In the genomic region with DNA sequence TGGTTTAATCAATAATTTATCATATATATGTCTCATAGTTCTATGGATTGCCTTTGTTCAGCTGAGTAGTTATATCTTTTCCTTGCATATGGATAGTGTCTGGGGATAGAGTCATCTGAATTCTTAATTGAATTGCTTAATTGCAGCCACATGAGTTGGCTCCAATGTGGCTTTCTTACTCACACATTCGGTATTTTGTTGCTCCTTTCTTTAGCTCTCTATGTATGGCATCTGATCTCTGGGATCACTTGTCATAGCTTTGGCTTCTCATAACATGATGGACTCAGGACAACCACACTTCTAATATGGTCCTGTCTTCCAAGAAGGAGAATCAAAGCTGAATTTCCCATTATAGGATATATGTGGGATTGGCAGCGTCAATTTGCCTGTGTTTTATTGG, we compare ENCODE assay signal across 11 cellular contexts.
DNase-seq lines count a peak whose midpoint lies in the region; ATAC-seq and TF ChIP-seq lines count a peak whose summit lies in the region.
"Had no signal": no experiment of that assay in that cellular context is flagged by ENCODE, and none has a peak within 500 bp of the region (broad histone marks: within the 10 kb centered on the region; RNA-seq: fewer than 3 reads in every experiment).

No MANE protein-coding gene starts in this region.

- DNase-seq in GM03348 (ENCODE audit: low spot score) (peak; percentile 24), RWPE2 (ENCODE audit: low spot score) (no peak), fibroblast of mammary gland (ENCODE audit: low read depth) (peak; percentile 90), smooth muscle cell (lab: John Stamatoyannopoulos, UW; ENCODE audit: unreplicated experiment) (no peak), NAMALWA (ENCODE audit: low spot score) (no peak)
- no peak for DNase-seq in stimulated activated naive CD8-positive, alpha-beta T cell treated with anti-CD3 and anti-CD28 coated beads, Interleukin-15, Interleukin-2, amounts not matched to agents 100 U/mL and 50 U/mL, for 24 hours
- no peak for DNase-seq in activated effector memory CD4-positive, alpha-beta T cell treated with Interleukin-2 at 50 U/mL for 16 hours
- DNase-seq: activated naive CD4-positive, alpha-beta T cell treated with anti-CD3 and anti-CD28 coated beads, Interleukin-2, amount 50 U/mL, for 16 hours; CD8-positive, alpha-beta T cell; NCI-H1048 had no signal

- H3K4me3 ChIP-seq in RWPE2 (ENCODE audit: severe bottlenecking) (no peak overlapping the region), fibroblast of mammary gland (ENCODE audit: control insufficient read depth, low read depth, low read length) (no peak overlapping the region), smooth muscle cell (no peak overlapping the region)

- H2AFZ ChIP-seq in smooth muscle cell (ENCODE audit: low read depth): no peak overlapping the region
- H2AFZ ChIP-seq: parathyroid adenoma had no signal

- H3K79me2 ChIP-seq in smooth muscle cell (ENCODE audit: low read depth): no peaks in the 10 kb centered on the region
- H3K79me2 ChIP-seq: parathyroid adenoma had no signal

- peak overlapping the region; percentile 78 for H3K9ac ChIP-seq in smooth muscle cell (ENCODE audit: low read depth)
- H3K9ac ChIP-seq: parathyroid adenoma had no signal

- no peaks in the 10 kb centered on the region for H3K36me3 ChIP-seq in RWPE2 (ENCODE audit: low read depth)
- H3K36me3 ChIP-seq in smooth muscle cell (ENCODE audit: low read depth): no peaks in the 10 kb centered on the region

- H4K20me1 ChIP-seq in smooth muscle cell (ENCODE audit: low read depth): no peaks in the 10 kb centered on the region

- no peak overlapping the region for H3K27ac ChIP-seq in RWPE2 (ENCODE audit: poor library complexity, severe bottlenecking)
- H3K27ac ChIP-seq in smooth muscle cell (ENCODE audit: low read depth): peak overlapping the region; percentile 95
- H3K27ac ChIP-seq: parathyroid adenoma had no signal

- 59% methylated on average over 2 of the region's 2 CpGs for WGBS in smooth muscle cell (ENCODE audit: low lambda C conversion rate)

- ATAC-seq in RWPE2 (ENCODE audit: low read depth): 0 out of 3 replicates have a peak, but pooled peaks have one; percentile 10
- ATAC-seq in stimulated activated naive CD8-positive, alpha-beta T cell treated with anti-CD3 and anti-CD28 coated beads, Interleukin-15, Interleukin-2, amounts not matched to agents 100 U/mL and 50 U/mL, for 24 hours: no peak
- ATAC-seq: CD8-positive, alpha-beta T cell had no signal

- peak overlapping the region; percentile 70 for H3K4me2 ChIP-seq in smooth muscle cell

- H3K9me3 ChIP-seq in RWPE2 (ENCODE audit: severe bottlenecking) (no peaks in the 10 kb centered on the region), smooth muscle cell (replicated peaks; ENCODE audit: low read depth) (no peaks in the 10 kb centered on the region)

- H3F3A ChIP-seq in smooth muscle cell (ENCODE audit: low read depth): peaks cover 6% of the 10 kb centered on the region

- TF ChIP-seq CTCF in RWPE2 (IDR thresholded peaks at IDR 0.05; ENCODE audit: poor library complexity, severe bottlenecking) (no peak), fibroblast of mammary gland (conservative IDR thresholded peaks at IDR 0.05; ENCODE audit: control insufficient read depth, insufficient read depth, low read depth, low read length) (no peak), smooth muscle cell (IDR thresholded peaks at IDR 0.05; ENCODE audit: borderline replicate concordance, insufficient read depth, poor library complexity, severe bottlenecking) (no peak)

- no peaks in the 10 kb centered on the region for H3K27me3 ChIP-seq in RWPE2 (ENCODE audit: insufficient read depth, poor library complexity, severe bottlenecking)
- H3K27me3 ChIP-seq in smooth muscle cell (ENCODE audit: low read depth): no peaks in the 10 kb centered on the region

- H3K4me1 ChIP-seq in RWPE2 (ENCODE audit: insufficient read depth, poor library complexity, severe bottlenecking) (no peaks in the 10 kb centered on the region), smooth muscle cell (ENCODE audit: low read depth) (peaks cover 6% of the 10 kb centered on the region)
- H3K4me1 ChIP-seq: parathyroid adenoma had no signal

Comparison
In these comparisons a context has a peak if more than half of its experiments do, and no peak if none do; other contexts are left out.
1. DNase-seq: peak in GM03348 (single experiment) and fibroblast of mammary gland (single experiment); none in RWPE2 (single experiment), smooth muscle cell (single experiment), stimulated activated naive CD8-positive, alpha-beta T cell treated with anti-CD3 and anti-CD28 coated beads, Interleukin-15, Interleukin-2, amounts not matched to agents 100 U/mL and 50 U/mL, for 24 hours (single experiment), activated effector memory CD4-positive, alpha-beta T cell treated with Interleukin-2 at 50 U/mL for 16 hours (single experiment) and NAMALWA (single experiment).